In the genomic region with DNA sequence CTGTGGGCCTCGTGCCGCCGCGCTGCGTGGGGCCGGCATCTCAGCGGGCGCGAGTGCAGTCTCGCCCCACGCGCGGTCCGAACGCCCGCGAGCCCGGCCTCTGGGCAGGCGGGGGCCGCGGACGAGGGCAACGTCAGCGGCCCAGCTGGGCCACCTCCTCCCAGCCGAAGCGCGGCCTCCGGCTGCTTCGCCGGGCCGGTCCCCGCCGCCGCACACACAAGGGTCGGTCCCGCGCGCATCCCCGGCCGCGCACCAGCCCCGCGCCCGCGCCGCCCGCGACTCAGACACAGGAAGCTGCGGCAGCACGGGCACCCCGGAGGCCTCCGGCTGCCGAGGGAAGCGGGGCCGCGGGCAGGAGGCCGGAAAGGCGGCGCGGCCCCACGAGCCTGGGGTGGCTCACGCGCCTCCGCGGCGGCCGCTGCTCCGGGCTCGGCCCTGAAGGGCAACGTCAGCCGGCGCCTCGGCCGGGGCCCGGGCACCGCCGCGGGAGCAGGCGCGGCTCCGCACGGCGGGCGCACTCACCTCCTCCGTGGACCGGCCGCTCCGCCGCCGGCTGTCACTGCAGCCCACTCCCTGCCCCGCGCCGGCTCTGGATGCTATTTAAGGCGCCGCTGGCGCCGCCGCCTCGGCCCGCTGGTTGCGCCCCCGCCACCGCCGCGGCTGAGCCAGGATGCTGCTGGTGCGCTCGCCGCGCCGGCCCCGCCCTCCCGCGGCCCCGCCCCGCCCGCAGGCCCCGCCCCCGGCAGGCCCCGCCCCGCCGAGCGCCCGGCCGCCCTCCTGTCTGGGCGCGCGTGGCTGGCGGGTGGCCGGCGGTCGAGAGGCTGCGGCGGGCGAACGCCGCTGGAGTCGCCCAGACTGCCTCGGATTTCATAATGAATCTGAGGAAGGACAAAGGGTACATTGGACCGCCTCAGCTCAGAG, we compare ENCODE assay signal across 1 cellular context.
TF ChIP-seq lines count a peak whose summit lies in the region.

A gene with protein sequence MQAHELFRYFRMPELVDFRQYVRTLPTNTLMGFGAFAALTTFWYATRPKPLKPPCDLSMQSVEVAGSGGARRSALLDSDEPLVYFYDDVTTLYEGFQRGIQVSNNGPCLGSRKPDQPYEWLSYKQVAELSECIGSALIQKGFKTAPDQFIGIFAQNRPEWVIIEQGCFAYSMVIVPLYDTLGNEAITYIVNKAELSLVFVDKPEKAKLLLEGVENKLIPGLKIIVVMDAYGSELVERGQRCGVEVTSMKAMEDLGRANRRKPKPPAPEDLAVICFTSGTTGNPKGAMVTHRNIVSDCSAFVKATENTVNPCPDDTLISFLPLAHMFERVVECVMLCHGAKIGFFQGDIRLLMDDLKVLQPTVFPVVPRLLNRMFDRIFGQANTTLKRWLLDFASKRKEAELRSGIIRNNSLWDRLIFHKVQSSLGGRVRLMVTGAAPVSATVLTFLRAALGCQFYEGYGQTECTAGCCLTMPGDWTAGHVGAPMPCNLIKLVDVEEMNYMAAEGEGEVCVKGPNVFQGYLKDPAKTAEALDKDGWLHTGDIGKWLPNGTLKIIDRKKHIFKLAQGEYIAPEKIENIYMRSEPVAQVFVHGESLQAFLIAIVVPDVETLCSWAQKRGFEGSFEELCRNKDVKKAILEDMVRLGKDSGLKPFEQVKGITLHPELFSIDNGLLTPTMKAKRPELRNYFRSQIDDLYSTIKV (minus strand): TSS at position 575 of the 921 bp plus-strand sequence. CDS start 22,454 bp downstream, outside the sequence.

TF ChIP-seq in HepG2, 621 proteins besides CTCF, POLR2A, EP300 and RAD21 (continues in another document):
- no peak for TF ChIP-seq ONECUT2 (CRISPR knock-in tag; IDR thresholded peaks at IDR 0.05)
- TF ChIP-seq ZFX (CRISPR knock-in tag; IDR thresholded peaks at IDR 0.05; ENCODE audit: low read depth) = peak; percentile 16; the same call in 1 of the 2 replicates
- TF ChIP-seq RBFOX2 (IDR thresholded peaks at IDR 0.05; ENCODE audit: low read depth, low read length) = peak; percentile 65
- no peak for TF ChIP-seq ZNF205 (CRISPR knock-in tag; IDR thresholded peaks at IDR 0.05)
- TF ChIP-seq, protein P1, sequence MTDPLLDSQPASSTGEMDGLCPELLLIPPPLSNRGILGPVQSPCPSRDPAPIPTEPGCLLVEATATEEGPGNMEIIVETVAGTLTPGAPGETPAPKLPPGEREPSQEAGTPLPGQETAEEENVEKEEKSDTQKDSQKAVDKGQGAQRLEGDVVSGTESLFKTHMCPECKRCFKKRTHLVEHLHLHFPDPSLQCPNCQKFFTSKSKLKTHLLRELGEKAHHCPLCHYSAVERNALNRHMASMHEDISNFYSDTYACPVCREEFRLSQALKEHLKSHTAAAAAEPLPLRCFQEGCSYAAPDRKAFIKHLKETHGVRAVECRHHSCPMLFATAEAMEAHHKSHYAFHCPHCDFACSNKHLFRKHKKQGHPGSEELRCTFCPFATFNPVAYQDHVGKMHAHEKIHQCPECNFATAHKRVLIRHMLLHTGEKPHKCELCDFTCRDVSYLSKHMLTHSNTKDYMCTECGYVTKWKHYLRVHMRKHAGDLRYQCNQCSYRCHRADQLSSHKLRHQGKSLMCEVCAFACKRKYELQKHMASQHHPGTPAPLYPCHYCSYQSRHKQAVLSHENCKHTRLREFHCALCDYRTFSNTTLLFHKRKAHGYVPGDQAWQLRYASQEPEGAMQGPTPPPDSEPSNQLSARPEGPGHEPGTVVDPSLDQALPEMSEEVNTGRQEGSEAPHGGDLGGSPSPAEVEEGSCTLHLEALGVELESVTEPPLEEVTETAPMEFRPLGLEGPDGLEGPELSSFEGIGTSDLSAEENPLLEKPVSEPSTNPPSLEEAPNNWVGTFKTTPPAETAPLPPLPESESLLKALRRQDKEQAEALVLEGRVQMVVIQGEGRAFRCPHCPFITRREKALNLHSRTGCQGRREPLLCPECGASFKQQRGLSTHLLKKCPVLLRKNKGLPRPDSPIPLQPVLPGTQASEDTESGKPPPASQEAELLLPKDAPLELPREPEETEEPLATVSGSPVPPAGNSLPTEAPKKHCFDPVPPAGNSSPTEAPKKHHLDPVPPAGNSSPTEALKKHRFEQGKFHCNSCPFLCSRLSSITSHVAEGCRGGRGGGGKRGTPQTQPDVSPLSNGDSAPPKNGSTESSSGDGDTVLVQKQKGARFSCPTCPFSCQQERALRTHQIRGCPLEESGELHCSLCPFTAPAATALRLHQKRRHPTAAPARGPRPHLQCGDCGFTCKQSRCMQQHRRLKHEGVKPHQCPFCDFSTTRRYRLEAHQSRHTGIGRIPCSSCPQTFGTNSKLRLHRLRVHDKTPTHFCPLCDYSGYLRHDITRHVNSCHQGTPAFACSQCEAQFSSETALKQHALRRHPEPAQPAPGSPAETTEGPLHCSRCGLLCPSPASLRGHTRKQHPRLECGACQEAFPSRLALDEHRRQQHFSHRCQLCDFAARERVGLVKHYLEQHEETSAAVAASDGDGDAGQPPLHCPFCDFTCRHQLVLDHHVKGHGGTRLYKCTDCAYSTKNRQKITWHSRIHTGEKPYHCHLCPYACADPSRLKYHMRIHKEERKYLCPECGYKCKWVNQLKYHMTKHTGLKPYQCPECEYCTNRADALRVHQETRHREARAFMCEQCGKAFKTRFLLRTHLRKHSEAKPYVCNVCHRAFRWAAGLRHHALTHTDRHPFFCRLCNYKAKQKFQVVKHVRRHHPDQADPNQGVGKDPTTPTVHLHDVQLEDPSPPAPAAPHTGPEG (CRISPR knock-in tag; IDR thresholded peaks at IDR 0.05) = peak; percentile 47; the same call in 1 of the 2 replicates
- no peak for TF ChIP-seq ZNF703 (CRISPR knock-in tag; IDR thresholded peaks at IDR 0.05; ENCODE audit: borderline replicate concordance)
- TF ChIP-seq BCL6 (CRISPR knock-in tag; IDR thresholded peaks at IDR 0.05) = peak; percentile 23; the same call in 1 of the 2 replicates
- peak; percentile 78 for TF ChIP-seq HNRNPLL (IDR thresholded peaks at IDR 0.05; ENCODE audit: low read depth, low read length, poor library complexity, severe bottlenecking)
- TF ChIP-seq, protein P2, sequence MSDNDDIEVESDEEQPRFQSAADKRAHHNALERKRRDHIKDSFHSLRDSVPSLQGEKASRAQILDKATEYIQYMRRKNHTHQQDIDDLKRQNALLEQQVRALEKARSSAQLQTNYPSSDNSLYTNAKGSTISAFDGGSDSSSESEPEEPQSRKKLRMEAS (IDR thresholded peaks at IDR 0.05) = peak; percentile 63
- TF ChIP-seq ISL2 (CRISPR knock-in tag; IDR thresholded peaks at IDR 0.05) = 0 out of 2 replicates have a peak, but pooled peaks have one; percentile 23
- TF ChIP-seq ZNF446 (CRISPR knock-in tag; IDR thresholded peaks at IDR 0.05) = 0 out of 2 replicates have a peak, but pooled peaks have one; percentile 39
- 0 out of 2 replicates have a peak, but pooled peaks have one; percentile 39 for TF ChIP-seq SAP130 (CRISPR knock-in tag; IDR thresholded peaks at IDR 0.05; ENCODE audit: low read depth)
- no peak for TF ChIP-seq ZMYM4 (CRISPR knock-in tag; IDR thresholded peaks at IDR 0.05)
- TF ChIP-seq SOX6 (IDR thresholded peaks at IDR 0.05) = no peak
- 0 out of 2 replicates have a peak, but pooled peaks have one; percentile 29 for TF ChIP-seq SOX6 (CRISPR knock-in tag; IDR thresholded peaks at IDR 0.05)
- TF ChIP-seq ZNF335 (CRISPR knock-in tag; IDR thresholded peaks at IDR 0.05) = no peak
- TF ChIP-seq ZNF563 (CRISPR knock-in tag; IDR thresholded peaks at IDR 0.05) = peak; percentile 68
- TF ChIP-seq, protein P3, sequence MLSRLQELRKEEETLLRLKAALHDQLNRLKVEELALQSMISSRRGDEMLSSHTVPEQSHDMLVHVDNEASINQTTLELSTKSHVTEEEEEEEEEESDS (CRISPR knock-in tag; IDR thresholded peaks at IDR 0.05; ENCODE audit: borderline replicate concordance) = no peak
- TF ChIP-seq ZFY (CRISPR knock-in tag; IDR thresholded peaks at IDR 0.05) = peak; percentile 55
- TF ChIP-seq PHF8 (CRISPR knock-in tag; IDR thresholded peaks at IDR 0.05) = 0 out of 2 replicates have a peak, but pooled peaks have one; percentile 6
- TF ChIP-seq, protein P4, sequence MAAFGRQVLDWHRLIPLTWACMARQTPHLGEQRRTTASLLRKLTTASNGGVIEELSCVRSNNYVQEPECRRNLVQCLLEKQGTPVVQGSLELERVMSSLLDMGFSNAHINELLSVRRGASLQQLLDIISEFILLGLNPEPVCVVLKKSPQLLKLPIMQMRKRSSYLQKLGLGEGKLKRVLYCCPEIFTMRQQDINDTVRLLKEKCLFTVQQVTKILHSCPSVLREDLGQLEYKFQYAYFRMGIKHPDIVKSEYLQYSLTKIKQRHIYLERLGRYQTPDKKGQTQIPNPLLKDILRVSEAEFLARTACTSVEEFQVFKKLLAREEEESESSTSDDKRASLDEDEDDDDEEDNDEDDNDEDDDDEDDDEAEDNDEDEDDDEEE (CRISPR knock-in tag; IDR thresholded peaks at IDR 0.05) = 0 out of 2 replicates have a peak, but pooled peaks have one; percentile 66
- TF ChIP-seq ZNF589 (CRISPR knock-in tag; conservative IDR thresholded peaks at IDR 0.05) = no peak
- 0 out of 2 replicates have a peak, but pooled peaks have one; percentile 7 for TF ChIP-seq IRX3 (CRISPR knock-in tag; IDR thresholded peaks at IDR 0.05; ENCODE audit: borderline replicate concordance, low read depth)
- 0 out of 2 replicates have a peak, but pooled peaks have one; percentile 58 for TF ChIP-seq HES4 (CRISPR knock-in tag; IDR thresholded peaks at IDR 0.05; ENCODE audit: borderline replicate concordance)
- TF ChIP-seq ZNF430 (CRISPR knock-in tag; IDR thresholded peaks at IDR 0.05) = 0 out of 2 replicates have a peak, but pooled peaks have one; percentile 20
- TF ChIP-seq ZNF709 (CRISPR knock-in tag; IDR thresholded peaks at IDR 0.05) = 0 out of 2 replicates have a peak, but pooled peaks have one; percentile 40
- peak; percentile 48 for TF ChIP-seq SKI (IDR thresholded peaks at IDR 0.05; ENCODE audit: partially characterized antibody)
- TF ChIP-seq KLF12 (CRISPR knock-in tag; IDR thresholded peaks at IDR 0.05; ENCODE audit: borderline replicate concordance) = no peak
- 0 out of 2 replicates have a peak, but pooled peaks have one; percentile 74 for TF ChIP-seq MTA1 (CRISPR knock-in tag; IDR thresholded peaks at IDR 0.05; ENCODE audit: borderline replicate concordance)
- 0 out of 2 replicates have a peak, but pooled peaks have one; percentile 32 for TF ChIP-seq ZNF343 (CRISPR knock-in tag; IDR thresholded peaks at IDR 0.05)
- TF ChIP-seq, protein P5, sequence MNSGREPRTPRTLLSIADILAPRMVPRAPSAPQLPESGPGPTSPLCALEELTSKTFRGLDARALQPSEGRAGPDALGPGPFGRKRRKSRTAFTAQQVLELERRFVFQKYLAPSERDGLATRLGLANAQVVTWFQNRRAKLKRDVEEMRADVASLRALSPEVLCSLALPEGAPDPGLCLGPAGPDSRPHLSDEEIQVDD (CRISPR knock-in tag; IDR thresholded peaks at IDR 0.05; ENCODE audit: borderline replicate concordance) = 0 out of 2 replicates have a peak, but pooled peaks have one; percentile 29
- TF ChIP-seq RNF2 (conservative IDR thresholded peaks at IDR 0.05; ENCODE audit: low read depth) = 0 out of 2 replicates have a peak, but pooled peaks have one; percentile 55
- TF ChIP-seq, protein P6, sequence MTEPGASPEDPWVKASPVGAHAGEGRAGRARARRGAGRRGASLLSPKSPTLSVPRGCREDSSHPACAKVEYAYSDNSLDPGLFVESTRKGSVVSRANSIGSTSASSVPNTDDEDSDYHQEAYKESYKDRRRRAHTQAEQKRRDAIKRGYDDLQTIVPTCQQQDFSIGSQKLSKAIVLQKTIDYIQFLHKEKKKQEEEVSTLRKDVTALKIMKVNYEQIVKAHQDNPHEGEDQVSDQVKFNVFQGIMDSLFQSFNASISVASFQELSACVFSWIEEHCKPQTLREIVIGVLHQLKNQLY (CRISPR knock-in tag; IDR thresholded peaks at IDR 0.05) = no peak
- TF ChIP-seq MAZ (IDR thresholded peaks at IDR 0.05; ENCODE audit: borderline replicate concordance, low read depth, low read length) = 0 out of 2 replicates have a peak, but pooled peaks have one; percentile 15
- TF ChIP-seq MAZ (CRISPR knock-in tag; IDR thresholded peaks at IDR 0.05; ENCODE audit: low read depth) = peak; percentile 55; the same call in 1 of the 2 replicates
- no peak for TF ChIP-seq MZF1 (CRISPR knock-in tag; IDR thresholded peaks at IDR 0.05; ENCODE audit: borderline replicate concordance)
- TF ChIP-seq NR2F1 (CRISPR knock-in tag; IDR thresholded peaks at IDR 0.05) = no peak
- TF ChIP-seq, protein P7, sequence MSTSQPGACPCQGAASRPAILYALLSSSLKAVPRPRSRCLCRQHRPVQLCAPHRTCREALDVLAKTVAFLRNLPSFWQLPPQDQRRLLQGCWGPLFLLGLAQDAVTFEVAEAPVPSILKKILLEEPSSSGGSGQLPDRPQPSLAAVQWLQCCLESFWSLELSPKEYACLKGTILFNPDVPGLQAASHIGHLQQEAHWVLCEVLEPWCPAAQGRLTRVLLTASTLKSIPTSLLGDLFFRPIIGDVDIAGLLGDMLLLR (CRISPR knock-in tag; IDR thresholded peaks at IDR 0.05) = no peak
- TF ChIP-seq ZIK1 (CRISPR knock-in tag; IDR thresholded peaks at IDR 0.05; ENCODE audit: borderline replicate concordance, low read depth) = peak; percentile 56; the same call in 1 of the 2 replicates
- TF ChIP-seq, protein P8, sequence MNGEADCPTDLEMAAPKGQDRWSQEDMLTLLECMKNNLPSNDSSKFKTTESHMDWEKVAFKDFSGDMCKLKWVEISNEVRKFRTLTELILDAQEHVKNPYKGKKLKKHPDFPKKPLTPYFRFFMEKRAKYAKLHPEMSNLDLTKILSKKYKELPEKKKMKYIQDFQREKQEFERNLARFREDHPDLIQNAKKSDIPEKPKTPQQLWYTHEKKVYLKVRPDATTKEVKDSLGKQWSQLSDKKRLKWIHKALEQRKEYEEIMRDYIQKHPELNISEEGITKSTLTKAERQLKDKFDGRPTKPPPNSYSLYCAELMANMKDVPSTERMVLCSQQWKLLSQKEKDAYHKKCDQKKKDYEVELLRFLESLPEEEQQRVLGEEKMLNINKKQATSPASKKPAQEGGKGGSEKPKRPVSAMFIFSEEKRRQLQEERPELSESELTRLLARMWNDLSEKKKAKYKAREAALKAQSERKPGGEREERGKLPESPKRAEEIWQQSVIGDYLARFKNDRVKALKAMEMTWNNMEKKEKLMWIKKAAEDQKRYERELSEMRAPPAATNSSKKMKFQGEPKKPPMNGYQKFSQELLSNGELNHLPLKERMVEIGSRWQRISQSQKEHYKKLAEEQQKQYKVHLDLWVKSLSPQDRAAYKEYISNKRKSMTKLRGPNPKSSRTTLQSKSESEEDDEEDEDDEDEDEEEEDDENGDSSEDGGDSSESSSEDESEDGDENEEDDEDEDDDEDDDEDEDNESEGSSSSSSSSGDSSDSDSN (CRISPR knock-in tag; IDR thresholded peaks at IDR 0.05) = peak; percentile 70; the same call in 1 of the 2 replicates
